11 cellular contexts compared by ENCODE assay signal in genomic region chr3:15861163-15861562, GRCh38.
DNase-seq lines count a peak whose midpoint lies in the region; ATAC-seq, FAIRE-seq and TF ChIP-seq lines count a peak whose summit lies in the region.
"Had no signal": no experiment of that assay in that cellular context is flagged by ENCODE, and none has a peak within 500 bp of the region (broad histone marks: within the 10 kb centered on the region; RNA-seq: fewer than 3 reads in every experiment).

No MANE protein-coding gene starts in this region.

- peak overlapping the region; percentile 71 for H3K4me3 ChIP-seq in CD4-positive, CD25-positive, alpha-beta regulatory T cell (ENCODE audit: low read depth, low read length)
- peak overlapping the region; percentile 80 for H3K4me3 ChIP-seq in HFF-Myc (replicated peaks; ENCODE audit: low read depth, low read length)

- peak overlapping the region; percentile 89 to 96 (median 92) for H3K4me3 Mint-ChIP-seq in CD4-positive, CD25-positive, alpha-beta regulatory T cell
- H3K4me3 Mint-ChIP-seq in activated CD8-positive, alpha-beta T cell treated with anti-CD3 and anti-CD28 coated beads, Interleukin-2, amount 10 ng/mL, durations not matched to agents 7 days and 5 days: peak overlapping the region; percentile 75

- H3K36me3 Mint-ChIP-seq in CD4-positive, CD25-positive, alpha-beta regulatory T cell: no peaks in the 10 kb centered on the region
- H3K36me3 Mint-ChIP-seq in activated CD8-positive, alpha-beta T cell treated with anti-CD3 and anti-CD28 coated beads, Interleukin-2, amount 10 ng/mL, durations not matched to agents 7 days and 5 days (ENCODE audit: low read depth): peaks cover 7% of the 10 kb centered on the region

- H3K9me3 Mint-ChIP-seq in CD4-positive, CD25-positive, alpha-beta regulatory T cell: peaks cover 0 to 2% (median 0%) of the 10 kb centered on the region in 7 donors
- H3K9me3 Mint-ChIP-seq in activated CD8-positive, alpha-beta T cell treated with anti-CD3 and anti-CD28 coated beads, Interleukin-2, amount 10 ng/mL, durations not matched to agents 7 days and 5 days (ENCODE audit: insufficient read depth): peaks cover 8% of the 10 kb centered on the region

- H3K27ac Mint-ChIP-seq in CD4-positive, CD25-positive, alpha-beta regulatory T cell: peak overlapping the region in 2 of 3 donors; percentile 38 to 77
- no peak overlapping the region for H3K27ac Mint-ChIP-seq in activated CD8-positive, alpha-beta T cell treated with anti-CD3 and anti-CD28 coated beads, Interleukin-2, amount 10 ng/mL, durations not matched to agents 7 days and 5 days

- CTCF ChIA-PET in activated CD8-positive, alpha-beta T cell treated with anti-CD3 and anti-CD28 coated beads, Interleukin-2, amount 10 ng/mL, durations not matched to agents 7 days and 5 days (lab: Charles Lee): no interaction called here

- no peak for TF ChIP-seq POLR2A in H54 (IDR thresholded peaks at IDR 0.05; ENCODE audit: low read depth, low read length)

- ATAC-seq in CD4-positive, CD25-positive, alpha-beta regulatory T cell (ENCODE audit: low read depth in 2 of 2): no peak
- no peak for ATAC-seq in activated CD8-positive, alpha-beta T cell treated with anti-CD3 and anti-CD28 coated beads, Interleukin-2, amount 10 ng/mL, durations not matched to agents 7 days and 5 days
- ATAC-seq in GM19328 (IDR thresholded peaks at IDR 0.05; ENCODE audit: unreplicated experiment): no peak

- H3K27me3 Mint-ChIP-seq in CD4-positive, CD25-positive, alpha-beta regulatory T cell: peaks cover 13% of the 10 kb centered on the region
- peaks cover 2% of the 10 kb centered on the region for H3K27me3 Mint-ChIP-seq in activated CD8-positive, alpha-beta T cell treated with anti-CD3 and anti-CD28 coated beads, Interleukin-2, amount 10 ng/mL, durations not matched to agents 7 days and 5 days (ENCODE audit: low read depth)

- FAIRE-seq in H54 (lab: Jason Lieb, UNC): no peak
- FAIRE-seq: kidney had no signal

- DNase-seq in CD4-positive, CD25-positive, alpha-beta regulatory T cell: no peak
- DNase-seq in HFF-Myc (ENCODE audit: extremely low read depth, low read depth) (no peak), inferior parietal cortex (ENCODE audit: extremely low spot score) (peak; percentile 40), H54 (ENCODE audit: insufficient read length, low spot score) (no peak), iPS-NIHi11 (ENCODE audit: low spot score) (no peak), DMS114 treated with DMSO at 0.1 percent for 48 hours (lab: John Stamatoyannopoulos, UW; ENCODE audit: unreplicated experiment) (no peak)
- DNase-seq in activated CD8-positive, alpha-beta T cell treated with anti-CD3 and anti-CD28 coated beads, Interleukin-2, amount 10 ng/mL, durations not matched to agents 7 days and 5 days: no peak
- DNase-seq: cortex of kidney had no signal

- TF ChIP-seq CTCF in HFF-Myc (IDR thresholded peaks at IDR 0.05; ENCODE audit: low read depth, low read length, missing control alignments): no peak

- POLR2A ChIA-PET in activated CD8-positive, alpha-beta T cell treated with anti-CD3 and anti-CD28 coated beads, Interleukin-2, amount 10 ng/mL, durations not matched to agents 7 days and 5 days (lab: Charles Lee): no interaction called here

- no peak overlapping the region for H3K27ac ChIP-seq in CD4-positive, CD25-positive, alpha-beta regulatory T cell (ENCODE audit: insufficient read depth, low read length, poor library complexity, severe bottlenecking)

- H3K4me1 ChIP-seq in CD4-positive, CD25-positive, alpha-beta regulatory T cell (ENCODE audit: control insufficient read depth, insufficient read depth, low read length, poor library complexity, severe bottlenecking): peaks cover 15% of the 10 kb centered on the region

- H3K36me3 ChIP-seq in CD4-positive, CD25-positive, alpha-beta regulatory T cell (ENCODE audit: control insufficient read depth, insufficient read depth, low read length): no peaks in the 10 kb centered on the region
- H3K36me3 ChIP-seq: upper lobe of left lung had no signal

- peaks cover 9 to 42% (median 26%) of the 10 kb centered on the region in 4 donors for H3K4me1 Mint-ChIP-seq in CD4-positive, CD25-positive, alpha-beta regulatory T cell
- H3K4me1 Mint-ChIP-seq in activated CD8-positive, alpha-beta T cell treated with anti-CD3 and anti-CD28 coated beads, Interleukin-2, amount 10 ng/mL, durations not matched to agents 7 days and 5 days (ENCODE audit: low read depth): peaks cover 28% of the 10 kb centered on the region

- H3K9me3 ChIP-seq in CD4-positive, CD25-positive, alpha-beta regulatory T cell (ENCODE audit: control insufficient read depth in 2 of 2, low read length in 2 of 2): no peaks in the 10 kb centered on the region
- H3K9me3 ChIP-seq: upper lobe of left lung had no signal

- no peaks in the 10 kb centered on the region for H3K27me3 ChIP-seq in CD4-positive, CD25-positive, alpha-beta regulatory T cell (ENCODE audit: control insufficient read depth, insufficient read depth, low read length)
- H3K27me3 ChIP-seq: upper lobe of left lung had no signal
